In genomic region chr1:21384620-21385019, GRCh38 we compare ENCODE assay signal across 15 cellular contexts. TPM values are rescaled to one million over a fixed set of nuclear protein-coding genes. Genes with fewer than 3 reads are reported as not detected.
A peak's percentile ranks its signal among the peaks of the same experiment; 100 is the strongest.
DNase-seq lines count a peak whose midpoint lies in the region; ATAC-seq and TF ChIP-seq lines count a peak whose summit lies in the region.
"Had no signal": no experiment of that assay in that cellular context is flagged by ENCODE, and none has a peak within 500 bp of the region (broad histone marks: within the 10 kb centered on the region; RNA-seq: fewer than 3 reads in every experiment).

No MANE protein-coding gene starts in this region.

- no peak overlapping the region for H3K27ac ChIP-seq in Peyer's patch
- no peak overlapping the region for H3K27ac ChIP-seq in mesenchymal stem cell (ENCODE audit: low read length, poor library complexity, severe bottlenecking)
- H3K27ac ChIP-seq: heart right ventricle, right lobe of liver had no signal

- DNase-seq in Daoy (ENCODE audit: low read depth) (peak; percentile 43), NCI-H1105 treated with DMSO at 0.1 percent for 48 hours (lab: John Stamatoyannopoulos, UW) (peak; percentile 66), Peyer's patch (peak in 2 of 3 donors; percentile 37 to 63), mesenchymal stem cell (no peak), NCI-H345 treated with DMSO at 0.1 percent for 48 hours (lab: John Stamatoyannopoulos, UW; ENCODE audit: unreplicated experiment) (no peak)
- DNase-seq: activated CD4-positive, alpha-beta T cell treated with anti-CD3 and anti-CD28 coated beads, Interleukin-2, amount 50 U/mL, for 48 hours; heart right ventricle; HFFc6; NCI-H1694; right lobe of liver; stimulated activated naive CD8-positive, alpha-beta T cell treated with anti-CD3 and anti-CD28 coated beads, Interleukin-15, Interleukin-2, amounts not matched to agents 100 U/mL and 50 U/mL, for 24 hours had no signal

- TF ChIP-seq POLR2A in Peyer's patch (IDR thresholded peaks at IDR 0.05) = no peak

- H2AFZ ChIP-seq in mesenchymal stem cell (ENCODE audit: low read depth, low read length) = no peak overlapping the region

- H3K4me3 ChIP-seq in Peyer's patch (no peak overlapping the region), mesenchymal stem cell (ENCODE audit: insufficient read depth in 1 of 2, low read depth in 1 of 2, low read length in 2 of 2) (no peak overlapping the region)
- H3K4me3 ChIP-seq: heart right ventricle, right lobe of liver had no signal

- H3K27me3 ChIP-seq in Peyer's patch = no peaks in the 10 kb centered on the region
- peaks cover 12 to 39% of the 10 kb centered on the region in 2 experiments for H3K27me3 ChIP-seq in mesenchymal stem cell (ENCODE audit: control insufficient read depth in 1 of 2, insufficient read depth in 1 of 2, low read length in 2 of 2)
- H3K27me3 ChIP-seq: right lobe of liver had no signal

- no peak overlapping the region for H3K4ac ChIP-seq in mesenchymal stem cell (ENCODE audit: low read depth in 1 of 2, low read length in 2 of 2)

- peaks cover 0 to 5% (median 0%) of the 10 kb centered on the region in 4 donors for H3K9me3 ChIP-seq in Peyer's patch
- peaks cover 12% of the 10 kb centered on the region for H3K9me3 ChIP-seq in mesenchymal stem cell (ENCODE audit: control insufficient read depth, low read length)

- H3K18ac ChIP-seq in mesenchymal stem cell (ENCODE audit: low read depth in 1 of 2, low read length in 2 of 2) = no peak overlapping the region

- no peak overlapping the region for H3K23ac ChIP-seq in mesenchymal stem cell (ENCODE audit: low read length in 2 of 2)

- H2BK12ac ChIP-seq in mesenchymal stem cell (ENCODE audit: low read length in 2 of 2) = no peak overlapping the region

- no peak overlapping the region for H3K9ac ChIP-seq in mesenchymal stem cell (ENCODE audit: low read length)

- no peak overlapping the region for H2AK5ac ChIP-seq in mesenchymal stem cell (ENCODE audit: low read length, severe bottlenecking)

- ATAC-seq in GM18868 (IDR thresholded peaks at IDR 0.05; ENCODE audit: unreplicated experiment) (no peak), SK-N-SH treated with all-trans-retinoic acid at 6 μM for 48 hours (no peak), GM18909 (IDR thresholded peaks at IDR 0.05; ENCODE audit: poor library complexity, unreplicated experiment) (no peak)
- ATAC-seq: heart right ventricle, Panc1 had no signal

- H2BK5ac ChIP-seq in mesenchymal stem cell (ENCODE audit: low read depth, low read length, poor library complexity, severe bottlenecking) = no peak overlapping the region

- WGBS in mesenchymal stem cell = 88% methylated on average over 6 of the region's 6 CpGs

- no peak overlapping the region for H3K4me2 ChIP-seq in mesenchymal stem cell (ENCODE audit: low read length, poor library complexity, severe bottlenecking)

- no peak for TF ChIP-seq CTCF in Peyer's patch (IDR thresholded peaks at IDR 0.05)

- no peaks in the 10 kb centered on the region for H3K79me1 ChIP-seq in mesenchymal stem cell (replicated peaks; ENCODE audit: low read length, poor library complexity, severe bottlenecking)

- peak overlapping the region; percentile 27 for H4K91ac ChIP-seq in mesenchymal stem cell (ENCODE audit: low read length)

- H3K14ac ChIP-seq in mesenchymal stem cell (ENCODE audit: low read length in 2 of 2) = no peak overlapping the region

- no peaks in the 10 kb centered on the region for H3K36me3 ChIP-seq in Peyer's patch
- H3K36me3 ChIP-seq in mesenchymal stem cell (ENCODE audit: control insufficient read depth in 1 of 2, insufficient read depth in 2 of 2, low read depth in 1 of 2, low read length in 2 of 2) = no peaks in the 10 kb centered on the region
- H3K36me3 ChIP-seq: heart right ventricle, right lobe of liver had no signal

- H4K8ac ChIP-seq in mesenchymal stem cell (ENCODE audit: low read length) = no peak overlapping the region

- H3K4me1 ChIP-seq in Peyer's patch = no peaks in the 10 kb centered on the region
- no peaks in the 10 kb centered on the region for H3K4me1 ChIP-seq in mesenchymal stem cell (ENCODE audit: control insufficient read depth, insufficient read depth, low read depth, low read length)
- H3K4me1 ChIP-seq: heart right ventricle, right lobe of liver had no signal

- no peak overlapping the region for H2BK120ac ChIP-seq in mesenchymal stem cell (ENCODE audit: low read depth, low read length)

- H2BK15ac ChIP-seq in mesenchymal stem cell (ENCODE audit: low read depth, poor library complexity, severe bottlenecking) = no peak overlapping the region

TF ChIP-seq in SK-N-SH treated with all-trans-retinoic acid at 6 μM for 48 hours, 23 proteins besides CTCF, POLR2A, EP300 and RAD21:
- TF ChIP-seq ZFP3 (CRISPR knock-in tag; IDR thresholded peaks at IDR 0.05) (no peak), TOX (CRISPR knock-in tag; IDR thresholded peaks at IDR 0.05; ENCODE audit: borderline replicate concordance) (no peak), PPARA (CRISPR knock-in tag; IDR thresholded peaks at IDR 0.05; ENCODE audit: borderline replicate concordance) (no peak), ZNF70 (CRISPR knock-in tag; IDR thresholded peaks at IDR 0.05) (no peak), RARB (CRISPR knock-in tag; IDR thresholded peaks at IDR 0.05) (no peak), BACH2 (CRISPR knock-in tag; IDR thresholded peaks at IDR 0.05; ENCODE audit: borderline replicate concordance) (no peak), CSRNP3 (CRISPR knock-in tag; IDR thresholded peaks at IDR 0.05) (no peak), POU6F1 (CRISPR knock-in tag; IDR thresholded peaks at IDR 0.05; ENCODE audit: borderline replicate concordance, low read depth) (no peak), ZNF8 (CRISPR knock-in tag; IDR thresholded peaks at IDR 0.05) (no peak)

RNA-seq across cellular contexts. Expression of gene NBPF3, which starts 55.3 kb away (rescaled TPM):
- total RNA-seq in Daoy (2014; rRNA removed; shearing (Covaris generic)) = 9.3 and 11.6 TPM in 2 replicates
- 10 to 100 TPM in 2 of 4 donors, 1 to 10 TPM in 2; 4.4 to 24.8 (median 10.2) TPM for total RNA-seq in Peyer's patch
- polyA plus RNA-seq in mesenchymal stem cell (2013, experiment 1 of 2) = 7.9 TPM
- 8.8 TPM for polyA plus RNA-seq in mesenchymal stem cell (2013, experiment 2 of 2)

Comparison
In these comparisons a context has a peak if more than half of its experiments do, and no peak if none do; other contexts are left out.
1. DNase-seq: peak in Daoy (single experiment), NCI-H1105 treated with DMSO at 0.1 percent for 48 hours (single experiment) and Peyer's patch (2 of 3); none in mesenchymal stem cell (single experiment) and NCI-H345 treated with DMSO at 0.1 percent for 48 hours (single experiment).